In genomic region chr16:3457434-3458252, GRCh38 we compare ENCODE assay signal across 1 cellular context.
A peak's percentile ranks its signal among the peaks of the same experiment; 100 is the strongest.
TF ChIP-seq lines count a peak whose summit lies in the region.

No MANE protein-coding gene starts in this region.

TF ChIP-seq in HepG2, 621 proteins besides CTCF, POLR2A, EP300 and RAD21 (continued from another document and continues in another):
- TF ChIP-seq ZNF280D (CRISPR knock-in tag; IDR thresholded peaks at IDR 0.05) (no peak), ZFP36 (IDR thresholded peaks at IDR 0.05; ENCODE audit: borderline replicate concordance, low read depth, low read length, partially characterized antibody) (no peak), KAT2B (IDR thresholded peaks at IDR 0.05; ENCODE audit: borderline replicate concordance, low read depth, low read length) (no peak), SRSF9 (IDR thresholded peaks at IDR 0.05; ENCODE audit: borderline replicate concordance, insufficient read depth, low read depth, low read length, poor library complexity, severe bottlenecking) (no peak), ZBTB34 (CRISPR knock-in tag; IDR thresholded peaks at IDR 0.05) (peak; percentile 89), ZNF282 (IDR thresholded peaks at IDR 0.05; ENCODE audit: partially characterized antibody) (no peak), ZNF496 (CRISPR knock-in tag; IDR thresholded peaks at IDR 0.05; ENCODE audit: insufficient replicate concordance) (no peak), HBP1 (CRISPR knock-in tag; IDR thresholded peaks at IDR 0.05; ENCODE audit: low read depth) (no peak), ZNF772 (CRISPR knock-in tag; IDR thresholded peaks at IDR 0.05) (no peak), ZNF10 (CRISPR knock-in tag; IDR thresholded peaks at IDR 0.05; ENCODE audit: borderline replicate concordance, low read depth) (no peak), LBX2 (CRISPR knock-in tag; IDR thresholded peaks at IDR 0.05; ENCODE audit: borderline replicate concordance) (peak; percentile 45; the same call in 1 of the 2 replicates), ZNF562 (CRISPR knock-in tag; IDR thresholded peaks at IDR 0.05; ENCODE audit: borderline replicate concordance) (no peak), DPF2 (CRISPR knock-in tag; IDR thresholded peaks at IDR 0.05; ENCODE audit: borderline replicate concordance, low read depth) (0 out of 2 replicates have a peak, but pooled peaks have one; percentile 14), ZNF773 (CRISPR knock-in tag; IDR thresholded peaks at IDR 0.05; ENCODE audit: borderline replicate concordance) (peak; percentile 26; the same call in 1 of the 2 replicates), PAWR (CRISPR knock-in tag; IDR thresholded peaks at IDR 0.05; ENCODE audit: borderline replicate concordance) (no peak), CHD4 (IDR thresholded peaks at IDR 0.05; ENCODE audit: borderline replicate concordance, low read length) (no peak), ZNF468 (CRISPR knock-in tag; IDR thresholded peaks at IDR 0.05) (peak; percentile 14; the same call in 1 of the 2 replicates), ZFP1 (CRISPR knock-in tag; IDR thresholded peaks at IDR 0.05) (no peak), ISX (CRISPR knock-in tag; conservative IDR thresholded peaks at IDR 0.05) (no peak; the same call in 1 of the 2 replicates), ZNF883 (CRISPR knock-in tag; IDR thresholded peaks at IDR 0.05; ENCODE audit: not compliant biosample characterization) (peak; percentile 74), ZBTB7A (CRISPR knock-in tag; IDR thresholded peaks at IDR 0.05) (no peak), ZNF670 (CRISPR knock-in tag; IDR thresholded peaks at IDR 0.05; ENCODE audit: borderline replicate concordance) (peak; percentile 95), SETDB1 (CRISPR knock-in tag; IDR thresholded peaks at IDR 0.05; ENCODE audit: borderline replicate concordance) (no peak), ZFP90 (CRISPR knock-in tag; IDR thresholded peaks at IDR 0.05; ENCODE audit: borderline replicate concordance) (peak; percentile 88; the same call in 1 of the 2 replicates), SRY (CRISPR knock-in tag; IDR thresholded peaks at IDR 0.05) (peak; percentile 83), ZNF619 (CRISPR knock-in tag; IDR thresholded peaks at IDR 0.05) (no peak), HNRNPH1 (optimal IDR thresholded peaks at IDR 0.05; ENCODE audit: low read depth, low read length) (no peak), ZNF501 (CRISPR knock-in tag; IDR thresholded peaks at IDR 0.05) (peak; percentile 72), ZNF367 (CRISPR knock-in tag; IDR thresholded peaks at IDR 0.05; ENCODE audit: borderline replicate concordance) (no peak; the same call in 1 of the 2 replicates), HNF4A (CRISPR knock-in tag; IDR thresholded peaks at IDR 0.05) (0 out of 2 replicates have a peak, but pooled peaks have one; percentile 23), NFIC (IDR thresholded peaks at IDR 0.05; ENCODE audit: low read length) (no peak), ZNF629 (CRISPR knock-in tag; conservative IDR thresholded peaks at IDR 0.05) (no peak), NCOA2 (CRISPR knock-in tag; IDR thresholded peaks at IDR 0.05) (no peak), EZH2 (conservative IDR thresholded peaks at IDR 0.05; ENCODE audit: low read depth, low read length) (no peak)
- TF ChIP-seq, protein P1, sequence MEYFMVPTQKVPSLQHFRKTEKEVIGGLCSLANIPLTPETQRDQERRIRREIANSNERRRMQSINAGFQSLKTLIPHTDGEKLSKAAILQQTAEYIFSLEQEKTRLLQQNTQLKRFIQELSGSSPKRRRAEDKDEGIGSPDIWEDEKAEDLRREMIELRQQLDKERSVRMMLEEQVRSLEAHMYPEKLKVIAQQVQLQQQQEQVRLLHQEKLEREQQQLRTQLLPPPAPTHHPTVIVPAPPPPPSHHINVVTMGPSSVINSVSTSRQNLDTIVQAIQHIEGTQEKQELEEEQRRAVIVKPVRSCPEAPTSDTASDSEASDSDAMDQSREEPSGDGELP (IDR thresholded peaks at IDR 0.05; ENCODE audit: borderline replicate concordance, low read depth), result peak; percentile 42; the same call in 1 of the 2 replicates
- TF ChIP-seq, protein P2, sequence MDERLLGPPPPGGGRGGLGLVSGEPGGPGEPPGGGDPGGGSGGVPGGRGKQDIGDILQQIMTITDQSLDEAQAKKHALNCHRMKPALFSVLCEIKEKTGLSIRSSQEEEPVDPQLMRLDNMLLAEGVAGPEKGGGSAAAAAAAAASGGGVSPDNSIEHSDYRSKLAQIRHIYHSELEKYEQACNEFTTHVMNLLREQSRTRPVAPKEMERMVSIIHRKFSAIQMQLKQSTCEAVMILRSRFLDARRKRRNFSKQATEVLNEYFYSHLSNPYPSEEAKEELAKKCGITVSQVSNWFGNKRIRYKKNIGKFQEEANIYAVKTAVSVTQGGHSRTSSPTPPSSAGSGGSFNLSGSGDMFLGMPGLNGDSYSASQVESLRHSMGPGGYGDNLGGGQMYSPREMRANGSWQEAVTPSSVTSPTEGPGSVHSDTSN (CRISPR knock-in tag; IDR thresholded peaks at IDR 0.05), result 0 out of 2 replicates have a peak, but pooled peaks have one; percentile 5
- TF ChIP-seq, protein P3, sequence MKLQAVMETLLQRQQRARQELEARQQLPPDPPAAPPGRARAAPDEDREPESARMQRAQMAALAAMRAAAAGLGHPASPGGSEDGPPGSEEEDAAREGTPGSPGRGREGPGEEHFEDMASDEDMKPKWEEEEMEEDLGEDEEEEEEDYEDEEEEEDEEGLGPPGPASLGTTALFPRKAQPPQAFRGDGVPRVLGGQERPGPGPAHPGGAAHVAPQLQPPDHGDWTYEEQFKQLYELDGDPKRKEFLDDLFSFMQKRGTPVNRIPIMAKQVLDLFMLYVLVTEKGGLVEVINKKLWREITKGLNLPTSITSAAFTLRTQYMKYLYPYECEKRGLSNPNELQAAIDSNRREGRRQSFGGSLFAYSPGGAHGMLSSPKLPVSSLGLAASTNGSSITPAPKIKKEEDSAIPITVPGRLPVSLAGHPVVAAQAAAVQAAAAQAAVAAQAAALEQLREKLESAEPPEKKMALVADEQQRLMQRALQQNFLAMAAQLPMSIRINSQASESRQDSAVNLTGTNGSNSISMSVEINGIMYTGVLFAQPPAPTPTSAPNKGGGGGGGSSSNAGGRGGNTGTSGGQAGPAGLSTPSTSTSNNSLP (IDR thresholded peaks at IDR 0.05; ENCODE audit: low read depth, low read length), result no peak
- TF ChIP-seq, protein P4, sequence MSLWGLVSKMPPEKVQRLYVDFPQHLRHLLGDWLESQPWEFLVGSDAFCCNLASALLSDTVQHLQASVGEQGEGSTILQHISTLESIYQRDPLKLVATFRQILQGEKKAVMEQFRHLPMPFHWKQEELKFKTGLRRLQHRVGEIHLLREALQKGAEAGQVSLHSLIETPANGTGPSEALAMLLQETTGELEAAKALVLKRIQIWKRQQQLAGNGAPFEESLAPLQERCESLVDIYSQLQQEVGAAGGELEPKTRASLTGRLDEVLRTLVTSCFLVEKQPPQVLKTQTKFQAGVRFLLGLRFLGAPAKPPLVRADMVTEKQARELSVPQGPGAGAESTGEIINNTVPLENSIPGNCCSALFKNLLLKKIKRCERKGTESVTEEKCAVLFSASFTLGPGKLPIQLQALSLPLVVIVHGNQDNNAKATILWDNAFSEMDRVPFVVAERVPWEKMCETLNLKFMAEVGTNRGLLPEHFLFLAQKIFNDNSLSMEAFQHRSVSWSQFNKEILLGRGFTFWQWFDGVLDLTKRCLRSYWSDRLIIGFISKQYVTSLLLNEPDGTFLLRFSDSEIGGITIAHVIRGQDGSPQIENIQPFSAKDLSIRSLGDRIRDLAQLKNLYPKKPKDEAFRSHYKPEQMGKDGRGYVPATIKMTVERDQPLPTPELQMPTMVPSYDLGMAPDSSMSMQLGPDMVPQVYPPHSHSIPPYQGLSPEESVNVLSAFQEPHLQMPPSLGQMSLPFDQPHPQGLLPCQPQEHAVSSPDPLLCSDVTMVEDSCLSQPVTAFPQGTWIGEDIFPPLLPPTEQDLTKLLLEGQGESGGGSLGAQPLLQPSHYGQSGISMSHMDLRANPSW (CRISPR knock-in tag; IDR thresholded peaks at IDR 0.05; ENCODE audit: borderline replicate concordance), result no peak; the same call in 1 of the 2 replicates
- TF ChIP-seq, protein P5, sequence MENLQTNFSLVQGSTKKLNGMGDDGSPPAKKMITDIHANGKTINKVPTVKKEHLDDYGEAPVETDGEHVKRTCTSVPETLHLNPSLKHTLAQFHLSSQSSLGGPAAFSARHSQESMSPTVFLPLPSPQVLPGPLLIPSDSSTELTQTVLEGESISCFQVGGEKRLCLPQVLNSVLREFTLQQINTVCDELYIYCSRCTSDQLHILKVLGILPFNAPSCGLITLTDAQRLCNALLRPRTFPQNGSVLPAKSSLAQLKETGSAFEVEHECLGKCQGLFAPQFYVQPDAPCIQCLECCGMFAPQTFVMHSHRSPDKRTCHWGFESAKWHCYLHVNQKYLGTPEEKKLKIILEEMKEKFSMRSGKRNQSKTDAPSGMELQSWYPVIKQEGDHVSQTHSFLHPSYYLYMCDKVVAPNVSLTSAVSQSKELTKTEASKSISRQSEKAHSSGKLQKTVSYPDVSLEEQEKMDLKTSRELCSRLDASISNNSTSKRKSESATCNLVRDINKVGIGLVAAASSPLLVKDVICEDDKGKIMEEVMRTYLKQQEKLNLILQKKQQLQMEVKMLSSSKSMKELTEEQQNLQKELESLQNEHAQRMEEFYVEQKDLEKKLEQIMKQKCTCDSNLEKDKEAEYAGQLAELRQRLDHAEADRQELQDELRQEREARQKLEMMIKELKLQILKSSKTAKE (CRISPR knock-in tag; IDR thresholded peaks at IDR 0.05; ENCODE audit: borderline replicate concordance), result no peak
- TF ChIP-seq, protein P6, sequence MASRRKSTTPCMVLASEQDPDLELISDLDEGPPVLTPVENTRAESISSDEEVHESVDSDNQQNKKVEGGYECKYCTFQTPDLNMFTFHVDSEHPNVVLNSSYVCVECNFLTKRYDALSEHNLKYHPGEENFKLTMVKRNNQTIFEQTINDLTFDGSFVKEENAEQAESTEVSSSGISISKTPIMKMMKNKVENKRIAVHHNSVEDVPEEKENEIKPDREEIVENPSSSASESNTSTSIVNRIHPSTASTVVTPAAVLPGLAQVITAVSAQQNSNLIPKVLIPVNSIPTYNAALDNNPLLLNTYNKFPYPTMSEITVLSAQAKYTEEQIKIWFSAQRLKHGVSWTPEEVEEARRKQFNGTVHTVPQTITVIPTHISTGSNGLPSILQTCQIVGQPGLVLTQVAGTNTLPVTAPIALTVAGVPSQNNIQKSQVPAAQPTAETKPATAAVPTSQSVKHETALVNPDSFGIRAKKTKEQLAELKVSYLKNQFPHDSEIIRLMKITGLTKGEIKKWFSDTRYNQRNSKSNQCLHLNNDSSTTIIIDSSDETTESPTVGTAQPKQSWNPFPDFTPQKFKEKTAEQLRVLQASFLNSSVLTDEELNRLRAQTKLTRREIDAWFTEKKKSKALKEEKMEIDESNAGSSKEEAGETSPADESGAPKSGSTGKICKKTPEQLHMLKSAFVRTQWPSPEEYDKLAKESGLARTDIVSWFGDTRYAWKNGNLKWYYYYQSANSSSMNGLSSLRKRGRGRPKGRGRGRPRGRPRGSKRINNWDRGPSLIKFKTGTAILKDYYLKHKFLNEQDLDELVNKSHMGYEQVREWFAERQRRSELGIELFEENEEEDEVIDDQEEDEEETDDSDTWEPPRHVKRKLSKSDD (CRISPR knock-in tag; IDR thresholded peaks at IDR 0.05; ENCODE audit: low read depth), result peak; percentile 98
